In the genomic region with DNA sequence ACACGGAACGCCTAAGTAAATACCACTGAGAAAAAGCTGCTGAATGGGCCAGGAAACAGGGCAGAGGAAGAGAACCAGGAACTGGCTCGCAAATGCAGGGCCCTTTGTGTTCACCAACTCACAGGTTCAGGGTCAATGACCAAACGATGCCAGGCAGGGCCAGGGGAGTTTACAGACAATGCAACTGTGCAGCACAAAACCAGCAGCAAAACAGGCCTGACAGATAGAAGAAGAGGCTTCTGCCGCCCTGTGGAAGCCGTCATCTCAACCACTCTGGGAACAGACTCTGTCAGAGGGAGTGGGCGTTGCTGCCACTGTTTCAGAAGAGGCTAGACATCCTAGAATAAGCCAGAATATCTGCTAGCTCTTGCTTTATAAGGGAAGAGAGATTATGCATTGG, we compare ENCODE assay signal across 17 cellular contexts.
DNase-seq lines count a peak whose midpoint lies in the region; ATAC-seq lines count a peak whose summit lies in the region.
"Had no signal": no experiment of that assay in that cellular context is flagged by ENCODE, and none has a peak within 500 bp of the region (broad histone marks: within the 10 kb centered on the region; RNA-seq: fewer than 3 reads in every experiment).

No MANE protein-coding gene starts in this region.

- DNase-seq in activated CD4-positive, alpha-beta T cell treated with anti-CD3 and anti-CD28 coated beads for 48 hours = peak; percentile 32
- no peak for DNase-seq in activated CD4-positive, alpha-beta T cell treated with anti-CD3 and anti-CD28 coated beads for 4 hours
- DNase-seq in T-helper 2 cell treated with Interferon-gamma antibody and Interleukin-4, amounts not matched to agents 5 μg/mL and 100 μg/mL, for 36 hours (ENCODE audit: low spot score) = peak; percentile 23
- DNase-seq in kidney glomerular epithelial cell (lab: John Stamatoyannopoulos, UW) (peak; percentile 7), renal cortical epithelial cell (ENCODE audit: low read depth) (peak; percentile 66), cerebellar cortex (ENCODE audit: low spot score) (no peak), Right ventricle myocardium inferior (ENCODE audit: missing footprints) (no peak)
- DNase-seq: activated naive CD4-positive, alpha-beta T cell treated with Interleukin-2 at 50 U/mL for 16 hours; CD4-positive, alpha-beta T cell; DMS79 treated with DMSO at 0.1 percent for 48 hours; NCI-H2029; NCI-H524 treated with DMSO at 0.1 percent for 48 hours; small intestine; stomach had no signal

- intact Hi-C loops in Right ventricle myocardium inferior (cut with DNase I) = no loop called here

- H3K36me3 Mint-ChIP-seq in T-helper 2 cell treated with Interferon-gamma antibody and Interleukin-4, amounts not matched to agents 5 μg/mL and 100 μg/mL, for 36 hours (ENCODE audit: low read depth) = peaks cover 20% of the 10 kb centered on the region

- H3K4me1 Mint-ChIP-seq in T-helper 2 cell treated with Interferon-gamma antibody and Interleukin-4, amounts not matched to agents 5 μg/mL and 100 μg/mL, for 36 hours (ENCODE audit: low read depth) = peaks cover 29% of the 10 kb centered on the region

- H3K27ac Mint-ChIP-seq in T-helper 2 cell treated with Interferon-gamma antibody and Interleukin-4, amounts not matched to agents 5 μg/mL and 100 μg/mL, for 36 hours = no peak overlapping the region
- H3K27ac Mint-ChIP-seq: CD4-positive, alpha-beta T cell had no signal

- ATAC-seq in Right ventricle myocardium inferior (no peak), GM18867 (IDR thresholded peaks at IDR 0.05; ENCODE audit: unreplicated experiment) (no peak)
- ATAC-seq: A549 had no signal

- no peak overlapping the region for H3K4me3 Mint-ChIP-seq in T-helper 2 cell treated with Interferon-gamma antibody and Interleukin-4, amounts not matched to agents 5 μg/mL and 100 μg/mL, for 36 hours
- H3K4me3 Mint-ChIP-seq: brain; CD4-positive, alpha-beta T cell had no signal

- no peaks in the 10 kb centered on the region for H3K27me3 Mint-ChIP-seq in T-helper 2 cell treated with Interferon-gamma antibody and Interleukin-4, amounts not matched to agents 5 μg/mL and 100 μg/mL, for 36 hours (ENCODE audit: low read depth)
- H3K27me3 Mint-ChIP-seq: brain; CD4-positive, alpha-beta T cell had no signal

- H3K9me3 Mint-ChIP-seq in T-helper 2 cell treated with Interferon-gamma antibody and Interleukin-4, amounts not matched to agents 5 μg/mL and 100 μg/mL, for 36 hours = no peaks in the 10 kb centered on the region
- H3K9me3 Mint-ChIP-seq: brain; CD4-positive, alpha-beta T cell had no signal

Comparison
In these comparisons a context has a peak if more than half of its experiments do, and no peak if none do; other contexts are left out.
1. DNase-seq: peak in activated CD4-positive, alpha-beta T cell treated with anti-CD3 and anti-CD28 coated beads for 48 hours (single experiment), T-helper 2 cell treated with Interferon-gamma antibody and Interleukin-4, amounts not matched to agents 5 μg/mL and 100 μg/mL, for 36 hours (single experiment), kidney glomerular epithelial cell (single experiment) and renal cortical epithelial cell (single experiment); none in activated CD4-positive, alpha-beta T cell treated with anti-CD3 and anti-CD28 coated beads for 4 hours (0 of 2), cerebellar cortex (single experiment) and Right ventricle myocardium inferior (single experiment).